Comparison of ENCODE assay signal across 8 cellular contexts in the genomic region with DNA sequence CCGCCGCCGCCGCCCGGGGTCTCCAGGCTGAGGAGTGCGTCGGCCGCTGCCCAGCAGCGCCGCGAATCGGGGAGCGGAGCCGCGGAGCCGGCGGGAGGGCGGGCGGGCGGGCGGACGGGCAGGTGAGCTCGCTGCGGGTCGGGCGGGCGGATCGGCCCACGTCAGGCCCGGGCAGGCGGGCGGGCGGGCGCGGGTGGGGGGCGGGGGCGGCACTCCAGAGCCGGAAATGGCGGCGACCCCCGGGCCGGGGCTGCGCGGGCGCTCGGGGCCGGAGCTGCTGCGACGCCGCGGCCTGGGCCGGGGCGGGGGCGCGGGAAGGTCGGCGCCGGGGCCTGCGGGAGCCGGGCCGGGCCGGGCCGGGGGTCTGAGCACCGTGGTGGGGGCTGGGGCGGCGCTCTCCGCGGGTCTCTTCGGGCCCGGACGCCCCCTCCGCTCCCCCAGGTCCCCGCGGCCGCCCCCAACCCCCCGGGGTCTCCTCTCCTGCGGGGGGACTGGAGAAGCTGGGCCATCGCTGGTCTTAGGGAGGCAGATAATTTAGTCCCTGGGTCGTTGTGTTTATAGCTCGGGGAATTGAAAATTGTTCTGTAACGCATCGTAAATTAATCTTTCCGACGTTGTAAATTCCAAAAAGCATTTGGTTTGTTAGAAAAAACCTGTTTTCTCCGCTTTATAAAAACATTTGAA. TPM values are rescaled to one million over a fixed set of nuclear protein-coding genes. Genes with fewer than 3 reads are reported as not detected.
A peak's percentile ranks its signal among the peaks of the same experiment; 100 is the strongest.
DNase-seq lines count a peak whose midpoint lies in the region; ATAC-seq and TF ChIP-seq lines count a peak whose summit lies in the region.

No MANE protein-coding gene starts in this region.

- peak overlapping the region; percentile 72 for H3K4me3 ChIP-seq in HL-60 (replicated peaks; ENCODE audit: insufficient read depth, low read length)

- H3K27ac ChIP-seq in HL-60 (replicated peaks), result peak overlapping the region; percentile 86
- H3K27ac ChIP-seq in caudate nucleus (ENCODE audit: low read depth, low read length), result peak overlapping the region; percentile 40

- H3K4me3 Mint-ChIP-seq in activated CD4-positive, alpha-beta T cell treated with anti-CD3 and anti-CD28 coated beads for 36 hours, result peak overlapping the region; percentile 95
- peak overlapping the region; percentile 94 for H3K4me3 Mint-ChIP-seq in natural killer cell

- no peaks in the 10 kb centered on the region for H3K9me3 Mint-ChIP-seq in activated CD4-positive, alpha-beta T cell treated with anti-CD3 and anti-CD28 coated beads for 36 hours (ENCODE audit: low read depth)
- no peaks in the 10 kb centered on the region for H3K9me3 Mint-ChIP-seq in natural killer cell

- no peak for DNase-seq in activated CD4-positive, alpha-beta T cell treated with anti-CD3 and anti-CD28 coated beads for 36 hours
- DNase-seq in activated CD4-positive, alpha-beta T cell treated with anti-CD3 and anti-CD28 coated beads for 1 hour, result no peak
- no peak for DNase-seq in HL-60 (ENCODE audit: low read depth in 1 of 2, low spot score in 1 of 2)
- no peak for DNase-seq in caudate nucleus (lab: John Stamatoyannopoulos, UW)
- DNase-seq in natural killer cell, result no peak
- DNase-seq in iPS-NIHi11 (ENCODE audit: low spot score), result no peak
- no peak for DNase-seq in DMS153 (lab: John Stamatoyannopoulos, UW)

- intact Hi-C loops in activated CD4-positive, alpha-beta T cell treated with anti-CD3 and anti-CD28 coated beads for 36 hours (cut with DNase I, micrococcal nuclease), result loop anchor here (1.0 to 5.0 kb wide), 8 partner anchors 62 to 1773 kb away; partner anchors contain the start of genes GMEB2 (in 1 of the 2), LSM14B (in 1 of the 2), RTEL1 (in 1 of the 2) and TCEA2 (in 1 of the 2)
- intact Hi-C loops in natural killer cell (cut with micrococcal nuclease), result no loop called here

- peaks cover 46% of the 10 kb centered on the region for H3K4me1 Mint-ChIP-seq in activated CD4-positive, alpha-beta T cell treated with anti-CD3 and anti-CD28 coated beads for 36 hours
- peaks cover 37 to 38% of the 10 kb centered on the region in 2 donors for H3K4me1 Mint-ChIP-seq in natural killer cell

- H3K27ac Mint-ChIP-seq in activated CD4-positive, alpha-beta T cell treated with anti-CD3 and anti-CD28 coated beads for 36 hours, result peak overlapping the region; percentile 98
- H3K27ac Mint-ChIP-seq in natural killer cell, result peak overlapping the region; percentile 91 to 95

- no peak for ATAC-seq in activated CD4-positive, alpha-beta T cell treated with anti-CD3 and anti-CD28 coated beads for 36 hours
- ATAC-seq in natural killer cell (no peak), HG03457 (IDR thresholded peaks at IDR 0.05; ENCODE audit: unreplicated experiment) (no peak)

- CTCF ChIA-PET in activated CD4-positive, alpha-beta T cell treated with anti-CD3 and anti-CD28 coated beads for 36 hours (lab: Charles Lee), result interaction anchor here (0.8 to 3.1 kb wide), 10 partner anchors 12 to 88 kb away, joined by 3 to 15 read pairs (median 5); partner anchors contain the start of genes PRPF6, SAMD10 and TPD52L2

- TF ChIP-seq CTCF in HL-60 (IDR thresholded peaks at IDR 0.05; ENCODE audit: insufficient read depth, low read length) (no peak), natural killer cell (IDR thresholded peaks at IDR 0.05) (no peak)

- no peaks in the 10 kb centered on the region for H3K27me3 ChIP-seq in HL-60 (ENCODE audit: insufficient read depth, poor library complexity, severe bottlenecking)

- POLR2A ChIA-PET in activated CD4-positive, alpha-beta T cell treated with anti-CD3 and anti-CD28 coated beads for 36 hours (lab: Charles Lee), result interaction anchor here (0.5 kb wide), 1 partner anchor 29 kb away, joined by 5 read pairs; no protein-coding TSS in a partner anchor

- H3K27me3 Mint-ChIP-seq in activated CD4-positive, alpha-beta T cell treated with anti-CD3 and anti-CD28 coated beads for 36 hours, result no peaks in the 10 kb centered on the region
- H3K27me3 Mint-ChIP-seq in natural killer cell (ENCODE audit: low read depth in 2 of 2), result no peaks in the 10 kb centered on the region

- H3K36me3 Mint-ChIP-seq in activated CD4-positive, alpha-beta T cell treated with anti-CD3 and anti-CD28 coated beads for 36 hours (ENCODE audit: low read depth), result peaks cover 34% of the 10 kb centered on the region
- no peaks in the 10 kb centered on the region for H3K36me3 Mint-ChIP-seq in natural killer cell

RNA-seq across cellular contexts. Expression of gene DNAJC5, which starts 0.4 kb away (rescaled TPM):
- total RNA-seq in activated CD4-positive, alpha-beta T cell treated with anti-CD3 and anti-CD28 coated beads for 36 hours, result 10 to 100 TPM; 30.1 to 34.3 TPM
- total RNA-seq in natural killer cell, result 10 to 100 TPM; 27.5 to 45.1 (median 42.8) TPM

RNA-seq across cellular contexts. Expression of gene TPD52L2, which starts 30.3 kb away (rescaled TPM):
- 10 to 100 TPM; 54.0 to 56.3 TPM for total RNA-seq in activated CD4-positive, alpha-beta T cell treated with anti-CD3 and anti-CD28 coated beads for 36 hours
- total RNA-seq in natural killer cell, result 10 to 100 TPM; 36.8 to 47.2 (median 45.1) TPM

RNA-seq across cellular contexts. Expression of gene ABHD16B, which starts 34.0 kb away (rescaled TPM):
- under 1 TPM; 0.11 to 0.16 TPM for total RNA-seq in activated CD4-positive, alpha-beta T cell treated with anti-CD3 and anti-CD28 coated beads for 36 hours
- not detected for total RNA-seq in natural killer cell
